In the genomic region with DNA sequence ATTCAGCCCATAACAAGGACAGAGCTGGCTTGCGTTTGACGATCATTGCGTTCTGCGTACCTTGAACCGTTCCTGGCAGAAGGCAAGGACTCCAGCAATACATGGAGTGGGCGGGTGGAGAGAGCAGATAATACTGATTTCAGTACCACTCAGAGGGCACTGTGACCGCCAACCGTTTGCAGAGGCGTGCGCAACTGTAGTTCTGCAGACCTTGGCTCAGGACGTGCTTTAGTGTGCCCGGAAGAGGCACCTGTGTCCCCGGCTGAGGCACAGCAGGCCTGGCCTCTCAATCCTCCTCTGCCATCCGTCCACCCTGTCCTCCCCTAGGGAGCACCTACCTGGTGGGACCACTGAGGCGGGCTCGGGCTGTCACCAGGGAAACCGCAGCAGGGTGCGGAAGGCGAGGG, we compare ENCODE assay signal across 1 cellular context.
TF ChIP-seq lines count a peak whose summit lies in the region.

No MANE protein-coding gene starts in this region.

TF ChIP-seq in HepG2, 621 proteins besides CTCF, POLR2A, EP300 and RAD21 (continued from another document and continues in another):
- TF ChIP-seq, protein P1, sequence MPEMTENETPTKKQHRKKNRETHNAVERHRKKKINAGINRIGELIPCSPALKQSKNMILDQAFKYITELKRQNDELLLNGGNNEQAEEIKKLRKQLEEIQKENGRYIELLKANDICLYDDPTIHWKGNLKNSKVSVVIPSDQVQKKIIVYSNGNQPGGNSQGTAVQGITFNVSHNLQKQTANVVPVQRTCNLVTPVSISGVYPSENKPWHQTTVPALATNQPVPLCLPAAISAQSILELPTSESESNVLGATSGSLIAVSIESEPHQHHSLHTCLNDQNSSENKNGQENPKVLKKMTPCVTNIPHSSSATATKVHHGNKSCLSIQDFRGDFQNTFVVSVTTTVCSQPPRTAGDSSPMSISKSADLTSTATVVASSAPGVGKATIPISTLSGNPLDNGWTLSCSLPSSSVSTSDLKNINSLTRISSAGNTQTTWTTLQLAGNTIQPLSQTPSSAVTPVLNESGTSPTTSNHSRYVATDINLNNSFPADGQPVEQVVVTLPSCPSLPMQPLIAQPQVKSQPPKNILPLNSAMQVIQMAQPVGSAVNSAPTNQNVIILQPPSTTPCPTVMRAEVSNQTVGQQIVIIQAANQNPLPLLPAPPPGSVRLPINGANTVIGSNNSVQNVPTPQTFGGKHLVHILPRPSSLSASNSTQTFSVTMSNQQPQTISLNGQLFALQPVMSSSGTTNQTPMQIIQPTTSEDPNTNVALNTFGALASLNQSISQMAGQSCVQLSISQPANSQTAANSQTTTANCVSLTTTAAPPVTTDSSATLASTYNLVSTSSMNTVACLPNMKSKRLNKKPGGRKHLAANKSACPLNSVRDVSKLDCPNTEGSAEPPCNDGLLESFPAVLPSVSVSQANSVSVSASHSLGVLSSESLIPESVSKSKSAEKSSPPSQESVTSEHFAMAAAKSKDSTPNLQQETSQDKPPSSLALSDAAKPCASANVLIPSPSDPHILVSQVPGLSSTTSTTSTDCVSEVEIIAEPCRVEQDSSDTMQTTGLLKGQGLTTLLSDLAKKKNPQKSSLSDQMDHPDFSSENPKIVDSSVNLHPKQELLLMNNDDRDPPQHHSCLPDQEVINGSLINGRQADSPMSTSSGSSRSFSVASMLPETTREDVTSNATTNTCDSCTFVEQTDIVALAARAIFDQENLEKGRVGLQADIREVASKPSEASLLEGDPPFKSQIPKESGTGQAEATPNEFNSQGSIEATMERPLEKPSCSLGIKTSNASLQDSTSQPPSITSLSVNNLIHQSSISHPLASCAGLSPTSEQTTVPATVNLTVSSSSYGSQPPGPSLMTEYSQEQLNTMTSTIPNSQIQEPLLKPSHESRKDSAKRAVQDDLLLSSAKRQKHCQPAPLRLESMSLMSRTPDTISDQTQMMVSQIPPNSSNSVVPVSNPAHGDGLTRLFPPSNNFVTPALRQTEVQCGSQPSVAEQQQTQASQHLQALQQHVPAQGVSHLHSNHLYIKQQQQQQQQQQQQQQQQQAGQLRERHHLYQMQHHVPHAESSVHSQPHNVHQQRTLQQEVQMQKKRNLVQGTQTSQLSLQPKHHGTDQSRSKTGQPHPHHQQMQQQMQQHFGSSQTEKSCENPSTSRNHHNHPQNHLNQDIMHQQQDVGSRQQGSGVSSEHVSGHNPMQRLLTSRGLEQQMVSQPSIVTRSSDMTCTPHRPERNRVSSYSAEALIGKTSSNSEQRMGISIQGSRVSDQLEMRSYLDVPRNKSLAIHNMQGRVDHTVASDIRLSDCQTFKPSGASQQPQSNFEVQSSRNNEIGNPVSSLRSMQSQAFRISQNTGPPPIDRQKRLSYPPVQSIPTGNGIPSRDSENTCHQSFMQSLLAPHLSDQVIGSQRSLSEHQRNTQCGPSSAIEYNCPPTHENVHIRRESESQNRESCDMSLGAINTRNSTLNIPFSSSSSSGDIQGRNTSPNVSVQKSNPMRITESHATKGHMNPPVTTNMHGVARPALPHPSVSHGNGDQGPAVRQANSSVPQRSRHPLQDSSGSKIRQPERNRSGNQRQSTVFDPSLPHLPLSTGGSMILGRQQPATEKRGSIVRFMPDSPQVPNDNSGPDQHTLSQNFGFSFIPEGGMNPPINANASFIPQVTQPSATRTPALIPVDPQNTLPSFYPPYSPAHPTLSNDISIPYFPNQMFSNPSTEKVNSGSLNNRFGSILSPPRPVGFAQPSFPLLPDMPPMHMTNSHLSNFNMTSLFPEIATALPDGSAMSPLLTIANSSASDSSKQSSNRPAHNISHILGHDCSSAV (CRISPR knock-in tag; IDR thresholded peaks at IDR 0.05; ENCODE audit: borderline replicate concordance), result no peak
- TF ChIP-seq ZNF292 (CRISPR knock-in tag; IDR thresholded peaks at IDR 0.05; ENCODE audit: borderline replicate concordance, low read depth) (no peak), HOXA3 (CRISPR knock-in tag; IDR thresholded peaks at IDR 0.05) (peak; percentile 56; the same call in 1 of the 2 replicates), CEBPB (IDR thresholded peaks at IDR 0.05; ENCODE audit: borderline replicate concordance, low read depth, low read length) (no peak), ZSCAN31 (CRISPR knock-in tag; IDR thresholded peaks at IDR 0.05; ENCODE audit: low read depth) (no peak), NCOA1 (CRISPR knock-in tag; IDR thresholded peaks at IDR 0.05) (no peak), U2AF1 (optimal IDR thresholded peaks at IDR 0.05; ENCODE audit: low read depth, low read length) (no peak), KLF6 (CRISPR knock-in tag; IDR thresholded peaks at IDR 0.05) (no peak), ZNF264 (CRISPR knock-in tag; IDR thresholded peaks at IDR 0.05) (no peak), ZNF33A (CRISPR knock-in tag; IDR thresholded peaks at IDR 0.05; ENCODE audit: borderline replicate concordance) (no peak), ZKSCAN5 (CRISPR knock-in tag; IDR thresholded peaks at IDR 0.05) (no peak), JUNB (CRISPR knock-in tag; IDR thresholded peaks at IDR 0.05; ENCODE audit: borderline replicate concordance) (no peak), ZNF552 (CRISPR knock-in tag; IDR thresholded peaks at IDR 0.05; ENCODE audit: borderline replicate concordance) (no peak), ZNF34 (CRISPR knock-in tag; IDR thresholded peaks at IDR 0.05; ENCODE audit: borderline replicate concordance) (no peak), ZFP36L1 (CRISPR knock-in tag; IDR thresholded peaks at IDR 0.05) (no peak), ZFAT (CRISPR knock-in tag; conservative IDR thresholded peaks at IDR 0.05) (no peak), CREB1 (IDR thresholded peaks at IDR 0.05) (no peak), CREB1 (CRISPR knock-in tag; IDR thresholded peaks at IDR 0.05) (no peak)
- TF ChIP-seq, protein P2, sequence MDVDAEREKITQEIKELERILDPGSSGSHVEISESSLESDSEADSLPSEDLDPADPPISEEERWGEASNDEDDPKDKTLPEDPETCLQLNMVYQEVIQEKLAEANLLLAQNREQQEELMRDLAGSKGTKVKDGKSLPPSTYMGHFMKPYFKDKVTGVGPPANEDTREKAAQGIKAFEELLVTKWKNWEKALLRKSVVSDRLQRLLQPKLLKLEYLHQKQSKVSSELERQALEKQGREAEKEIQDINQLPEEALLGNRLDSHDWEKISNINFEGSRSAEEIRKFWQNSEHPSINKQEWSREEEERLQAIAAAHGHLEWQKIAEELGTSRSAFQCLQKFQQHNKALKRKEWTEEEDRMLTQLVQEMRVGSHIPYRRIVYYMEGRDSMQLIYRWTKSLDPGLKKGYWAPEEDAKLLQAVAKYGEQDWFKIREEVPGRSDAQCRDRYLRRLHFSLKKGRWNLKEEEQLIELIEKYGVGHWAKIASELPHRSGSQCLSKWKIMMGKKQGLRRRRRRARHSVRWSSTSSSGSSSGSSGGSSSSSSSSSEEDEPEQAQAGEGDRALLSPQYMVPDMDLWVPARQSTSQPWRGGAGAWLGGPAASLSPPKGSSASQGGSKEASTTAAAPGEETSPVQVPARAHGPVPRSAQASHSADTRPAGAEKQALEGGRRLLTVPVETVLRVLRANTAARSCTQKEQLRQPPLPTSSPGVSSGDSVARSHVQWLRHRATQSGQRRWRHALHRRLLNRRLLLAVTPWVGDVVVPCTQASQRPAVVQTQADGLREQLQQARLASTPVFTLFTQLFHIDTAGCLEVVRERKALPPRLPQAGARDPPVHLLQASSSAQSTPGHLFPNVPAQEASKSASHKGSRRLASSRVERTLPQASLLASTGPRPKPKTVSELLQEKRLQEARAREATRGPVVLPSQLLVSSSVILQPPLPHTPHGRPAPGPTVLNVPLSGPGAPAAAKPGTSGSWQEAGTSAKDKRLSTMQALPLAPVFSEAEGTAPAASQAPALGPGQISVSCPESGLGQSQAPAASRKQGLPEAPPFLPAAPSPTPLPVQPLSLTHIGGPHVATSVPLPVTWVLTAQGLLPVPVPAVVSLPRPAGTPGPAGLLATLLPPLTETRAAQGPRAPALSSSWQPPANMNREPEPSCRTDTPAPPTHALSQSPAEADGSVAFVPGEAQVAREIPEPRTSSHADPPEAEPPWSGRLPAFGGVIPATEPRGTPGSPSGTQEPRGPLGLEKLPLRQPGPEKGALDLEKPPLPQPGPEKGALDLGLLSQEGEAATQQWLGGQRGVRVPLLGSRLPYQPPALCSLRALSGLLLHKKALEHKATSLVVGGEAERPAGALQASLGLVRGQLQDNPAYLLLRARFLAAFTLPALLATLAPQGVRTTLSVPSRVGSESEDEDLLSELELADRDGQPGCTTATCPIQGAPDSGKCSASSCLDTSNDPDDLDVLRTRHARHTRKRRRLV (CRISPR knock-in tag; IDR thresholded peaks at IDR 0.05), result no peak
- TF ChIP-seq, protein P3, sequence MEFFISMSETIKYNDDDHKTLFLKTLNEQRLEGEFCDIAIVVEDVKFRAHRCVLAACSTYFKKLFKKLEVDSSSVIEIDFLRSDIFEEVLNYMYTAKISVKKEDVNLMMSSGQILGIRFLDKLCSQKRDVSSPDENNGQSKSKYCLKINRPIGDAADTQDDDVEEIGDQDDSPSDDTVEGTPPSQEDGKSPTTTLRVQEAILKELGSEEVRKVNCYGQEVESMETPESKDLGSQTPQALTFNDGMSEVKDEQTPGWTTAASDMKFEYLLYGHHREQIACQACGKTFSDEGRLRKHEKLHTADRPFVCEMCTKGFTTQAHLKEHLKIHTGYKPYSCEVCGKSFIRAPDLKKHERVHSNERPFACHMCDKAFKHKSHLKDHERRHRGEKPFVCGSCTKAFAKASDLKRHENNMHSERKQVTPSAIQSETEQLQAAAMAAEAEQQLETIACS (CRISPR knock-in tag; IDR thresholded peaks at IDR 0.05), result no peak
- TF ChIP-seq, protein P4, sequence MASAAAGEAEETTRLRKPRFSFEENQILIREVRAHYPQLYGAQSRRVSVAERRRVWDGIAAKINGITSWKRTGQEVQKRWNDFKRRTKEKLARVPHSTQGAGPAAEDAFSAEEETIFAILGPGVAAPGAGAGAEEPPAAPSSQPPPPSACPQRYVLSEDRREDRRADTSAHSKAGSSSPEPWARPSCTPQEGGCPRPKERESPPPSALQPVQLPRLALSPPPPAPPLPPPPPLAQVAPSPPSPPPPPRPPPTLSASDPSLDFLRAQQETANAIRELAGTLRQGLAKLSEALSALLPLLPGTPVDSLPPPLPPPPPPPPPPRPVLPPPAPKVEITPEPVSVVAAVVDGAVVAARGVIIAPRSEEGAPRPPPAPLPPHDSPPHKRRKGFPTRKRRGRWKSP (CRISPR knock-in tag; IDR thresholded peaks at IDR 0.05), result no peak
- TF ChIP-seq, protein P5, sequence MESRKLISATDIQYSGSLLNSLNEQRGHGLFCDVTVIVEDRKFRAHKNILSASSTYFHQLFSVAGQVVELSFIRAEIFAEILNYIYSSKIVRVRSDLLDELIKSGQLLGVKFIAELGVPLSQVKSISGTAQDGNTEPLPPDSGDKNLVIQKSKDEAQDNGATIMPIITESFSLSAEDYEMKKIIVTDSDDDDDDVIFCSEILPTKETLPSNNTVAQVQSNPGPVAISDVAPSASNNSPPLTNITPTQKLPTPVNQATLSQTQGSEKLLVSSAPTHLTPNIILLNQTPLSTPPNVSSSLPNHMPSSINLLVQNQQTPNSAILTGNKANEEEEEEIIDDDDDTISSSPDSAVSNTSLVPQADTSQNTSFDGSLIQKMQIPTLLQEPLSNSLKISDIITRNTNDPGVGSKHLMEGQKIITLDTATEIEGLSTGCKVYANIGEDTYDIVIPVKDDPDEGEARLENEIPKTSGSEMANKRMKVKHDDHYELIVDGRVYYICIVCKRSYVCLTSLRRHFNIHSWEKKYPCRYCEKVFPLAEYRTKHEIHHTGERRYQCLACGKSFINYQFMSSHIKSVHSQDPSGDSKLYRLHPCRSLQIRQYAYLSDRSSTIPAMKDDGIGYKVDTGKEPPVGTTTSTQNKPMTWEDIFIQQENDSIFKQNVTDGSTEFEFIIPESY (CRISPR knock-in tag; IDR thresholded peaks at IDR 0.05), result peak; percentile 85
- TF ChIP-seq, protein P6, sequence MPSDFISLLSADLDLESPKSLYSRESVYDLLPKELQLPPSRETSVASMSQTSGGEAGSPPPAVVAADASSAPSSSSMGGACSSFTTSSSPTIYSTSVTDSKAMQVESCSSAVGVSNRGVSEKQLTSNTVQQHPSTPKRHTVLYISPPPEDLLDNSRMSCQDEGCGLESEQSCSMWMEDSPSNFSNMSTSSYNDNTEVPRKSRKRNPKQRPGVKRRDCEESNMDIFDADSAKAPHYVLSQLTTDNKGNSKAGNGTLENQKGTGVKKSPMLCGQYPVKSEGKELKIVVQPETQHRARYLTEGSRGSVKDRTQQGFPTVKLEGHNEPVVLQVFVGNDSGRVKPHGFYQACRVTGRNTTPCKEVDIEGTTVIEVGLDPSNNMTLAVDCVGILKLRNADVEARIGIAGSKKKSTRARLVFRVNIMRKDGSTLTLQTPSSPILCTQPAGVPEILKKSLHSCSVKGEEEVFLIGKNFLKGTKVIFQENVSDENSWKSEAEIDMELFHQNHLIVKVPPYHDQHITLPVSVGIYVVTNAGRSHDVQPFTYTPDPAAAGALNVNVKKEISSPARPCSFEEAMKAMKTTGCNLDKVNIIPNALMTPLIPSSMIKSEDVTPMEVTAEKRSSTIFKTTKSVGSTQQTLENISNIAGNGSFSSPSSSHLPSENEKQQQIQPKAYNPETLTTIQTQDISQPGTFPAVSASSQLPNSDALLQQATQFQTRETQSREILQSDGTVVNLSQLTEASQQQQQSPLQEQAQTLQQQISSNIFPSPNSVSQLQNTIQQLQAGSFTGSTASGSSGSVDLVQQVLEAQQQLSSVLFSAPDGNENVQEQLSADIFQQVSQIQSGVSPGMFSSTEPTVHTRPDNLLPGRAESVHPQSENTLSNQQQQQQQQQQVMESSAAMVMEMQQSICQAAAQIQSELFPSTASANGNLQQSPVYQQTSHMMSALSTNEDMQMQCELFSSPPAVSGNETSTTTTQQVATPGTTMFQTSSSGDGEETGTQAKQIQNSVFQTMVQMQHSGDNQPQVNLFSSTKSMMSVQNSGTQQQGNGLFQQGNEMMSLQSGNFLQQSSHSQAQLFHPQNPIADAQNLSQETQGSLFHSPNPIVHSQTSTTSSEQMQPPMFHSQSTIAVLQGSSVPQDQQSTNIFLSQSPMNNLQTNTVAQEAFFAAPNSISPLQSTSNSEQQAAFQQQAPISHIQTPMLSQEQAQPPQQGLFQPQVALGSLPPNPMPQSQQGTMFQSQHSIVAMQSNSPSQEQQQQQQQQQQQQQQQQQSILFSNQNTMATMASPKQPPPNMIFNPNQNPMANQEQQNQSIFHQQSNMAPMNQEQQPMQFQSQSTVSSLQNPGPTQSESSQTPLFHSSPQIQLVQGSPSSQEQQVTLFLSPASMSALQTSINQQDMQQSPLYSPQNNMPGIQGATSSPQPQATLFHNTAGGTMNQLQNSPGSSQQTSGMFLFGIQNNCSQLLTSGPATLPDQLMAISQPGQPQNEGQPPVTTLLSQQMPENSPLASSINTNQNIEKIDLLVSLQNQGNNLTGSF (CRISPR knock-in tag; IDR thresholded peaks at IDR 0.05), result no peak
- TF ChIP-seq, protein P7, sequence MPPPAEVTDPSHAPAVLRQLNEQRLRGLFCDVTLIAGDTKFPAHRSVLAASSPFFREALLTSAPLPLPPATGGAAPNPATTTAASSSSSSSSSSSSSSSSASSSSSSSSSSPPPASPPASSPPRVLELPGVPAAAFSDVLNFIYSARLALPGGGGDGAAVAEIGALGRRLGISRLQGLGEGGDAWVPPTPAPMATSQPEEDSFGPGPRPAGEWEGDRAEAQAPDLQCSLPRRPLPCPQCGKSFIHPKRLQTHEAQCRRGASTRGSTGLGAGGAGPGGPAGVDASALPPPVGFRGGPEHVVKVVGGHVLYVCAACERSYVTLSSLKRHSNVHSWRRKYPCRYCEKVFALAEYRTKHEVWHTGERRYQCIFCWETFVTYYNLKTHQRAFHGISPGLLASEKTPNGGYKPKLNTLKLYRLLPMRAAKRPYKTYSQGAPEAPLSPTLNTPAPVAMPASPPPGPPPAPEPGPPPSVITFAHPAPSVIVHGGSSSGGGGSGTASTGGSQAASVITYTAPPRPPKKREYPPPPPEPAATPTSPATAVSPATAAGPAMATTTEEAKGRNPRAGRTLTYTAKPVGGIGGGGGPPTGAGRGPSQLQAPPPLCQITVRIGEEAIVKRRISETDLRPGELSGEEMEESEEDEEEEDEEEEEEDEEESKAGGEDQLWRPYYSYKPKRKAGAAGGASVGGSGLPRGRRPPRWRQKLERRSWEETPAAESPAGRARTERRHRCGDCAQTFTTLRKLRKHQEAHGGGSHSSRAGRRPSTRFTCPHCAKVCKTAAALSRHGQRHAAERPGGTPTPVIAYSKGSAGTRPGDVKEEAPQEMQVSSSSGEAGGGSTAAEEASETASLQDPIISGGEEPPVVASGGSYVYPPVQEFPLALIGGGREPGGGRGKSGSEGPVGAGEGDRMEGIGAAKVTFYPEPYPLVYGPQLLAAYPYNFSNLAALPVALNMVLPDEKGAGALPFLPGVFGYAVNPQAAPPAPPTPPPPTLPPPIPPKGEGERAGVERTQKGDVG (CRISPR knock-in tag; IDR thresholded peaks at IDR 0.05; ENCODE audit: borderline replicate concordance), result peak; percentile 75; the same call in 1 of the 2 replicates
